In genomic region chr4:6851431-6851830, GRCh38 we compare ENCODE assay signal across 29 cellular contexts.
"Had no signal": no experiment of that assay in that cellular context is flagged by ENCODE, and none has a peak within 500 bp of the region (broad histone marks: within the 10 kb centered on the region; RNA-seq: fewer than 3 reads in every experiment).

No MANE protein-coding gene starts in this region.

- H3K4me3 Mint-ChIP-seq: stimulated activated effector memory CD8-positive, alpha-beta T cell treated with anti-CD3 and anti-CD28 coated beads, Interleukin-12 subunit alpha, Interleukin-12 subunit beta, amount 100 ng/mL, for 72 hours; stimulated activated memory B cell treated with anti-CD40 and anti-IgM and Interleukin-4, amounts not matched to agents 10 μg/mL and 1 μg/mL and 100 μg/mL, for 72 hours; stimulated activated naive B cell treated with anti-CD40 and anti-IgM and Interleukin-4, amounts not matched to agents 10 μg/mL and 1 μg/mL and 100 μg/mL, for 72 hours; stimulated activated naive CD8-positive, alpha-beta T cell treated with anti-CD3 and anti-CD28 coated beads, Interleukin-15, amount 100 ng/mL, for 72 hours; stimulated activated naive CD8-positive, alpha-beta T cell treated with anti-CD3 and anti-CD28 coated beads, Interleukin-15, Interleukin-2, amounts not matched to agents 100 ng/mL and 50 ng/mL, for 24 hours; type B pancreatic cell had no signal

- H3K9me3 Mint-ChIP-seq: stimulated activated effector memory CD8-positive, alpha-beta T cell treated with anti-CD3 and anti-CD28 coated beads, Interleukin-12 subunit alpha, Interleukin-12 subunit beta, amount 100 ng/mL, for 72 hours; type B pancreatic cell had no signal

- H3K27ac Mint-ChIP-seq: stimulated activated effector memory CD8-positive, alpha-beta T cell treated with anti-CD3 and anti-CD28 coated beads, Interleukin-12 subunit alpha, Interleukin-12 subunit beta, amount 100 ng/mL, for 72 hours; stimulated activated memory B cell treated with anti-CD40 and anti-IgM and Interleukin-4, amounts not matched to agents 10 μg/mL and 1 μg/mL and 100 μg/mL, for 72 hours; stimulated activated naive B cell treated with anti-CD40 and anti-IgM and Interleukin-4, amounts not matched to agents 10 μg/mL and 1 μg/mL and 100 μg/mL, for 72 hours; stimulated activated naive CD8-positive, alpha-beta T cell treated with anti-CD3 and anti-CD28 coated beads, Interleukin-15, Interleukin-2, amounts not matched to agents 100 ng/mL and 50 ng/mL, for 24 hours; type B pancreatic cell had no signal

- H3K27ac ChIP-seq: stomach, suprapubic skin, testis, thoracic aorta, thyroid gland, tibial artery, tibial nerve, transverse colon, upper lobe of left lung, upper lobe of right lung, uterus, vagina had no signal

- H3K4me1 ChIP-seq: testis, uterus had no signal

- H3K27me3 Mint-ChIP-seq: stimulated activated memory B cell treated with anti-CD40 and anti-IgM and Interleukin-4, amounts not matched to agents 10 μg/mL and 1 μg/mL and 100 μg/mL, for 72 hours; stimulated activated naive B cell treated with anti-CD40 and anti-IgM and Interleukin-4, amounts not matched to agents 10 μg/mL and 1 μg/mL and 100 μg/mL, for 72 hours; stimulated activated naive CD8-positive, alpha-beta T cell treated with anti-CD3 and anti-CD28 coated beads, Interleukin-15, amount 100 ng/mL, for 72 hours; stimulated activated naive CD8-positive, alpha-beta T cell treated with anti-CD3 and anti-CD28 coated beads, Interleukin-15, Interleukin-2, amounts not matched to agents 100 ng/mL and 50 ng/mL, for 24 hours; type B pancreatic cell had no signal

- DNase-seq: stimulated activated CD4-positive, alpha-beta T cell treated with anti-CD3 and anti-CD28 coated beads, Interleukin-2, amount 100 ng/mL, for 48 hours; stimulated activated CD4-positive, alpha-beta T cell treated with anti-CD3 and anti-CD28 coated beads, Interleukin-4, amount 100 ng/mL, for 1 hour; stimulated activated CD4-positive, alpha-beta T cell treated with anti-CD3 and anti-CD28 coated beads, Interleukin-4, amount 100 ng/mL, for 24 hours; stimulated activated CD4-positive, alpha-beta T cell treated with anti-CD3 and anti-CD28 coated beads, Interleukin-4, amount 100 ng/mL, for 4 hours; stimulated activated CD8-positive, alpha-beta memory T cell treated with anti-CD3 and anti-CD28 coated beads, Interleukin-4, amount 100 ng/mL, for 48 hours; stimulated activated naive B cell treated with anti-CD40 and anti-IgM and Interleukin-4, amounts not matched to agents 10 μg/mL and 1 μg/mL and 100 μg/mL, for 72 hours; stimulated activated naive CD4-positive, alpha-beta T cell; stimulated activated naive CD4-positive, alpha-beta T cell treated with Interleukin-2 at 50 U/mL for 16 hours; stimulated activated naive CD8-positive, alpha-beta T cell treated with anti-CD3 and anti-CD28 coated beads, Interleukin-15, amount 100 ng/mL, for 72 hours; stimulated activated naive CD8-positive, alpha-beta T cell treated with anti-CD3 and anti-CD28 coated beads, Interleukin-15, Interleukin-2, amounts not matched to agents 100 U/mL and 50 U/mL, for 24 hours; stomach; substantia nigra; testis; thyroid gland; tibial artery; transverse colon; trophoblast cell; upper lobe of left lung; upper lobe of right lung; uterus had no signal

- H3K9me3 ChIP-seq: suprapubic skin, testis, thyroid gland, transverse colon, uterus, vagina had no signal

- H3K27me3 ChIP-seq: stomach, suprapubic skin, testis, thyroid gland, tibial artery, tibial nerve, transverse colon, upper lobe of left lung, upper lobe of right lung, uterus, vagina had no signal

- ATAC-seq: stimulated activated effector memory CD8-positive, alpha-beta T cell treated with anti-CD3 and anti-CD28 coated beads, Interleukin-12 subunit alpha, Interleukin-12 subunit beta, amount 100 ng/mL, for 72 hours; stimulated activated memory B cell treated with anti-CD40 and anti-IgM and Interleukin-4, amounts not matched to agents 10 μg/mL and 1 μg/mL and 100 μg/mL, for 72 hours; stimulated activated naive B cell treated with anti-CD40 and anti-IgM and Interleukin-4, amounts not matched to agents 10 μg/mL and 1 μg/mL and 100 μg/mL, for 72 hours; stimulated activated naive CD8-positive, alpha-beta T cell treated with anti-CD3 and anti-CD28 coated beads, Interleukin-15, amount 100 ng/mL, for 72 hours; stimulated activated naive CD8-positive, alpha-beta T cell treated with anti-CD3 and anti-CD28 coated beads, Interleukin-15, Interleukin-2, amounts not matched to agents 100 U/mL and 50 U/mL, for 24 hours; upper lobe of right lung had no signal

- H3K4me3 ChIP-seq: stomach, suprapubic skin, testis, thoracic aorta, thyroid gland, tibial artery, tibial nerve, transverse colon, upper lobe of left lung, upper lobe of right lung, uterus, vagina had no signal

- FAIRE-seq: urothelium cell line had no signal

- H3K36me3 ChIP-seq: uterus had no signal
